1 cellular context compared by ENCODE assay signal in genomic region chr19:54297759-54298305, GRCh38.
A peak's percentile ranks its signal among the peaks of the same experiment; 100 is the strongest.
TF ChIP-seq lines count a peak whose summit lies in the region.

No MANE protein-coding gene starts in this region.

TF ChIP-seq in HepG2, 621 proteins besides CTCF, POLR2A, EP300 and RAD21:
- TF ChIP-seq ZNF678 (CRISPR knock-in tag; IDR thresholded peaks at IDR 0.05) (no peak), KDM6A (CRISPR knock-in tag; IDR thresholded peaks at IDR 0.05; ENCODE audit: low read depth) (no peak), HNRNPH1 (optimal IDR thresholded peaks at IDR 0.05; ENCODE audit: low read depth, low read length) (no peak), STAG1 (CRISPR knock-in tag; IDR thresholded peaks at IDR 0.05) (peak; percentile 42), TOPORS (CRISPR knock-in tag; IDR thresholded peaks at IDR 0.05) (no peak), ZNF362 (CRISPR knock-in tag; IDR thresholded peaks at IDR 0.05; ENCODE audit: borderline replicate concordance) (no peak)
